In the genomic region with DNA sequence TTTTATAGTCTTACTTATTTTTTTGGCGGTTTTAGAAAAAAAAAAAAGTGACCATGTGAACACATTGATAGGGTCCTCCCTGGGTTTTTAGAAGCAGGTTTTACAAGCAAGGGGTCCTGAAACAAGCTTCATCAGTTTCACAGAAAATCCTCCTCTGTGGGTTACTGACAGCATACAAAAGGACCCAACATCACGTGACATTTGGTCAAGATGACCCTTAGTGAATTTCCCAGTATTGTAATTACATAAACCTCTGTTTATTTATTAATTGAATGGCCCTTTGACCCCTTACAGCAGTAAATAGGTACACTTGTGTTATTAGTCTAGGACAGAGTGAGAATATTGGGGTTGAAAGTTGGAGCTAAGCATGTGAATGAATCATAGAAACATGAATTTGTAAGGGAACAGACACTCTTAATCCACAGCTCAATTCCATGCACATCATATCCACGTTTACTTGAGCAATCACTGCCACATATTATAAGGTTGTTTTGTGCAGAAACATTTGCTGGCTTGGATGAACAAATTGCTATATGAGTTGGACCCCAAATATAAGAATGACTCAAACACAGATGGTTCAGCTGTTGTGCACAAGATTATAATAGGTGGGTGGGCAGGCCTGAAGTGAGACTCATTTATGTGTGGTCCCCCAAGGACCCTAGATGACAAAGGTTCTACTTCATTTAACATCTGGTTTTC, we compare ENCODE assay signal across 1 cellular context.
TF ChIP-seq lines count a peak whose summit lies in the region.

No MANE protein-coding gene starts in this region.

TF ChIP-seq in A549, 52 proteins besides CTCF, POLR2A, EP300 and RAD21:
- TF ChIP-seq, protein P1, sequence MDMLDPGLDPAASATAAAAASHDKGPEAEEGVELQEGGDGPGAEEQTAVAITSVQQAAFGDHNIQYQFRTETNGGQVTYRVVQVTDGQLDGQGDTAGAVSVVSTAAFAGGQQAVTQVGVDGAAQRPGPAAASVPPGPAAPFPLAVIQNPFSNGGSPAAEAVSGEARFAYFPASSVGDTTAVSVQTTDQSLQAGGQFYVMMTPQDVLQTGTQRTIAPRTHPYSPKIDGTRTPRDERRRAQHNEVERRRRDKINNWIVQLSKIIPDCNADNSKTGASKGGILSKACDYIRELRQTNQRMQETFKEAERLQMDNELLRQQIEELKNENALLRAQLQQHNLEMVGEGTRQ (IDR thresholded peaks at IDR 0.05), result 0 out of 2 replicates have a peak, but pooled peaks have one; percentile 8
- TF ChIP-seq CHD4 (IDR thresholded peaks at IDR 0.05; ENCODE audit: borderline replicate concordance), result no peak
